ENCODE assay signal across 8 cellular contexts in genomic region chr3:123883656-123884257, GRCh38. TPM values are rescaled to one million over a fixed set of nuclear protein-coding genes. Genes with fewer than 3 reads are reported as not detected.
DNase-seq lines count a peak whose midpoint lies in the region; ATAC-seq and TF ChIP-seq lines count a peak whose summit lies in the region.

No MANE protein-coding gene starts in this region.

- peaks cover 14% of the 10 kb centered on the region for H3K36me3 Mint-ChIP-seq in Calu3 (ENCODE audit: insufficient read depth, unreplicated experiment)

- H3K18ac ChIP-seq in trophoblast cell (ENCODE audit: low read length) = peak overlapping the region; percentile 92

- no peak for DNase-seq in Calu3
- no peak for DNase-seq in NT2/D1 (ENCODE audit: low read depth, low spot score)
- DNase-seq in fibroblast of pulmonary artery (ENCODE audit: low read depth) = no peak
- DNase-seq in trophoblast cell = no peak
- no peak for DNase-seq in hippocampal formation (lab: John Stamatoyannopoulos, UW)
- DNase-seq in amygdala (lab: John Stamatoyannopoulos, UW) = no peak

- TSS peak; percentile 40 for BruUV-seq in Calu3 (replicated peaks; lab: Mats Ljungman, UMichigan)

- no peaks in the 10 kb centered on the region for H3K27me3 Mint-ChIP-seq in Calu3 (ENCODE audit: unreplicated experiment)

- H3K9ac ChIP-seq in NT2/D1 (ENCODE audit: insufficient read length, low read depth) (peak overlapping the region; percentile 83), trophoblast cell (ENCODE audit: low read length) (peak overlapping the region; percentile 30)

- peaks cover 14% of the 10 kb centered on the region for H3K4me1 Mint-ChIP-seq in Calu3 (ENCODE audit: low read depth, unreplicated experiment)

- H3K79me1 ChIP-seq in trophoblast cell (ENCODE audit: low read length) = peaks cover 7% of the 10 kb centered on the region

- H3K14ac ChIP-seq in trophoblast cell (ENCODE audit: low read length) = peak overlapping the region; percentile 92

- H3K79me2 ChIP-seq in trophoblast cell (ENCODE audit: control insufficient read depth, insufficient read depth, low read length, poor library complexity) = peaks cover 4% of the 10 kb centered on the region

- H2AK5ac ChIP-seq in trophoblast cell (ENCODE audit: low read length) = peak overlapping the region; percentile 68

- peak overlapping the region; percentile 83 for H2BK120ac ChIP-seq in trophoblast cell (ENCODE audit: insufficient read depth, low read length, poor library complexity)

- H3K9me3 ChIP-seq in NT2/D1 (ENCODE audit: insufficient read depth, low read length) (peaks cover 15% of the 10 kb centered on the region), trophoblast cell (ENCODE audit: insufficient read depth, low read depth, low read length) (no peaks in the 10 kb centered on the region)

- WGBS in trophoblast cell (ENCODE audit: extremely low coverage, insufficient coverage, insufficient read length) = no CpG with 5 or more reads among the region's 44 CpGs

- peak overlapping the region; percentile 2 for H3K23ac ChIP-seq in trophoblast cell (ENCODE audit: low read length)

- peak overlapping the region; percentile 22 for H3K27ac Mint-ChIP-seq in Calu3 (ENCODE audit: unreplicated experiment)

- ATAC-seq in GM18517 (IDR thresholded peaks at IDR 0.05; ENCODE audit: unreplicated experiment) (no peak), HG02840 (IDR thresholded peaks at IDR 0.05; ENCODE audit: low FRiP score, unreplicated experiment) (no peak)

- peak overlapping the region; percentile 23 for H2BK5ac ChIP-seq in trophoblast cell (ENCODE audit: low read depth, low read length, poor library complexity)

- no peaks in the 10 kb centered on the region for H3K9me3 Mint-ChIP-seq in Calu3 (ENCODE audit: low read depth, unreplicated experiment)

- peak overlapping the region; percentile 83 for H4K12ac ChIP-seq in trophoblast cell (ENCODE audit: low read depth, low read length)

- H4K91ac ChIP-seq in trophoblast cell (ENCODE audit: low read depth, low read length) = peak overlapping the region; percentile 64

- intact Hi-C loops in Calu3 (cut with micrococcal nuclease; ENCODE audit: unreplicated experiment) = no loop called here

- H3K4me3 ChIP-seq in NT2/D1 (ENCODE audit: insufficient read length, low read depth) (peak overlapping the region; percentile 66), fibroblast of pulmonary artery (replicated peaks; ENCODE audit: low read depth, low read length) (peak overlapping the region; percentile 56), trophoblast cell (ENCODE audit: low read depth, low read length) (peak overlapping the region; percentile 66)

- H4K8ac ChIP-seq in trophoblast cell (ENCODE audit: low read depth, low read length) = peak overlapping the region; percentile 78

- H3K4me3 Mint-ChIP-seq in Calu3 (ENCODE audit: low read depth, unreplicated experiment) = peak overlapping the region; percentile 69

- TF ChIP-seq CTCF in Calu3 (IDR thresholded peaks at IDR 0.05; ENCODE audit: unreplicated experiment) (no peak), fibroblast of pulmonary artery (IDR thresholded peaks at IDR 0.05; ENCODE audit: low read length, missing control alignments) (no peak)

- H2BK12ac ChIP-seq in trophoblast cell (ENCODE audit: low read length) = peak overlapping the region; percentile 17

- peak overlapping the region; percentile 8 for H2AFZ ChIP-seq in trophoblast cell (ENCODE audit: insufficient read depth, low read length, poor library complexity)

- no peak overlapping the region for H3K27ac ChIP-seq in trophoblast cell (ENCODE audit: low read depth, low read length)

- H3K4me1 ChIP-seq in NT2/D1 (ENCODE audit: insufficient read depth, insufficient read length) (no peaks in the 10 kb centered on the region), trophoblast cell (ENCODE audit: control insufficient read depth in 1 of 2, insufficient read depth in 2 of 2, low read length in 2 of 2) (peaks cover 10 to 21% of the 10 kb centered on the region in 2 experiments)

- H3K4ac ChIP-seq in trophoblast cell (ENCODE audit: low read depth, low read length) = peak overlapping the region; percentile 67

- CTCF ChIA-PET in Calu3 (lab: Charles Lee) = interaction anchor here (0.6 to 1.0 kb wide), 3 partner anchors 43 to 160 kb away, joined by 3 to 8 read pairs (median 3); partner anchors contain the start of gene KALRN

- H3K27me3 ChIP-seq in NT2/D1 (ENCODE audit: insufficient read depth, insufficient read length) (peaks cover 11% of the 10 kb centered on the region), trophoblast cell (ENCODE audit: insufficient read depth, low read length) (no peaks in the 10 kb centered on the region)

- H3K4me2 ChIP-seq in trophoblast cell (ENCODE audit: low read length) = peak overlapping the region; percentile 83

- H3K36me3 ChIP-seq in NT2/D1 (ENCODE audit: insufficient read depth, insufficient read length, low read length) (no peaks in the 10 kb centered on the region), trophoblast cell (ENCODE audit: control insufficient read depth in 1 of 2, insufficient read depth in 2 of 2, low read length in 2 of 2) (no peaks in the 10 kb centered on the region)

RNA-seq across cellular contexts. Expression of gene MYLK, which starts 0.4 kb away (rescaled TPM):
- total RNA-seq in Calu3 (2022) = 8.0 and 10.7 TPM in 2 replicates
- 57.6 and 60.4 TPM in 2 replicates for polyA plus RNA-seq in trophoblast cell (2013)
